ENCODE assay signal across 12 cellular contexts in genomic region chr12:49093746-49094103, GRCh38. TPM values are rescaled to one million over a fixed set of nuclear protein-coding genes. Genes with fewer than 3 reads are reported as not detected.
DNase-seq lines count a peak whose midpoint lies in the region; ATAC-seq, FAIRE-seq and TF ChIP-seq lines count a peak whose summit lies in the region.
"Had no signal": no experiment of that assay in that cellular context is flagged by ENCODE, and none has a peak within 500 bp of the region (broad histone marks: within the 10 kb centered on the region; RNA-seq: fewer than 3 reads in every experiment).

No MANE protein-coding gene starts in this region.

- no peak for TF ChIP-seq POLR2A in HepG2 (IDR thresholded peaks at IDR 0.05; ENCODE audit: insufficient read depth in 1 of 2, low read depth in 2 of 2, low read length in 2 of 2)
- TF ChIP-seq POLR2A in stomach (IDR thresholded peaks at IDR 0.05) = no peak

- CTCF ChIA-PET in activated CD8-positive, alpha-beta T cell treated with anti-CD3 and anti-CD28 coated beads, Interleukin-2, amount 10 ng/mL, durations not matched to agents 7 days and 5 days (lab: Charles Lee) = interaction anchor here (0.7 to 12.1 kb wide), 13 partner anchors 9 to 249 kb away, joined by 3 to 242 read pairs (median 5); partner anchors contain the start of genes KMT2D, RHEBL1 and TUBA1B
- CTCF ChIA-PET in activated CD8-positive, alpha-beta T cell treated with anti-CD3 and anti-CD28 coated beads for 36 hours (lab: Charles Lee) = interaction anchor here (0.9 to 10.5 kb wide), 12 partner anchors 9 to 114 kb away, joined by 3 to 220 read pairs (median 10); no protein-coding TSS in a partner anchor
- CTCF ChIA-PET in HepG2 (lab: Yijun Ruan, JAX; ENCODE audit: low intra/inter-chr PET ratio, low total read pairs) = no interaction called here

- no peak for DNase-seq in activated CD8-positive, alpha-beta T cell treated with anti-CD3 and anti-CD28 coated beads, Interleukin-2, amount 10 ng/mL, durations not matched to agents 7 days and 5 days
- DNase-seq in activated CD8-positive, alpha-beta T cell treated with anti-CD3 and anti-CD28 coated beads for 36 hours = no peak
- peak; percentile 21 for DNase-seq in astrocyte of the hippocampus (ENCODE audit: low read depth, low spot score)
- DNase-seq in HepG2 (ENCODE audit: low spot score) = no peak
- no peak for DNase-seq in stomach
- DNase-seq in foreskin keratinocyte = no peak
- DNase-seq in COR-L47 (lab: John Stamatoyannopoulos, UW) = no peak
- no peak for DNase-seq in activated CD4-positive, alpha-beta T cell treated with anti-CD3 and anti-CD28 coated beads for 4 hours
- DNase-seq: kidney, NCI-H1930 had no signal

- H4K20me1 ChIP-seq in HepG2 (ENCODE audit: insufficient read depth, low read length) = peaks cover 5% of the 10 kb centered on the region; the same call in 1 of the 2 replicates

- H3K27ac ChIP-seq in HepG2 (ENCODE audit: extremely low read length, insufficient read depth, low read length) (no peak overlapping the region), stomach (peak overlapping the region in 1 of 5 donors; percentile 3), foreskin keratinocyte (no peak overlapping the region)

- no peak for TF ChIP-seq CTCF in activated CD8-positive, alpha-beta T cell treated with anti-CD3 and anti-CD28 coated beads for 36 hours (IDR thresholded peaks at IDR 0.05)
- no peak for TF ChIP-seq CTCF in HepG2 (CRISPR knock-in tag; IDR thresholded peaks at IDR 0.05)
- TF ChIP-seq CTCF in stomach (IDR thresholded peaks at IDR 0.05) = no peak
- no peak for TF ChIP-seq CTCF in foreskin keratinocyte (conservative IDR thresholded peaks at IDR 0.05)

- H3K27ac Mint-ChIP-seq in activated CD8-positive, alpha-beta T cell treated with anti-CD3 and anti-CD28 coated beads, Interleukin-2, amount 10 ng/mL, durations not matched to agents 7 days and 5 days = no peak overlapping the region
- no peak overlapping the region for H3K27ac Mint-ChIP-seq in activated CD8-positive, alpha-beta T cell treated with anti-CD3 and anti-CD28 coated beads for 36 hours
- H3K27ac Mint-ChIP-seq: CD14-positive monocyte had no signal

- peaks cover 0 to 6% of the 10 kb centered on the region in 2 experiments; a peak in 1 of 5 replicates for H3K36me3 ChIP-seq in HepG2 (replicated peaks in 1 of 2; ENCODE audit: control insufficient read depth in 1 of 2, insufficient read depth in 2 of 2, low read length in 2 of 2)
- peaks cover 16 to 23% (median 22%) of the 10 kb centered on the region in 4 donors for H3K36me3 ChIP-seq in stomach

- H3K9me3 Mint-ChIP-seq in activated CD8-positive, alpha-beta T cell treated with anti-CD3 and anti-CD28 coated beads, Interleukin-2, amount 10 ng/mL, durations not matched to agents 7 days and 5 days (ENCODE audit: insufficient read depth) = no peaks in the 10 kb centered on the region
- no peaks in the 10 kb centered on the region for H3K9me3 Mint-ChIP-seq in activated CD8-positive, alpha-beta T cell treated with anti-CD3 and anti-CD28 coated beads for 36 hours

- TF ChIP-seq RAD21 in HepG2 (CRISPR knock-in tag; IDR thresholded peaks at IDR 0.05) = no peak

- H3K27me3 ChIP-seq in HepG2 (ENCODE audit: control insufficient read depth in 1 of 2, insufficient read depth in 2 of 2, low read length in 2 of 2) (peaks cover 11 to 62% of the 10 kb centered on the region in 2 experiments; a peak in 4 of 5 replicates), stomach (peaks cover 30 to 66% (median 61%) of the 10 kb centered on the region in 3 donors), foreskin keratinocyte (peaks cover 73% of the 10 kb centered on the region)

- no TSS peak for BruUV-seq in HepG2 (replicated peaks; lab: Mats Ljungman, UMichigan)

- H3K4me3 ChIP-seq in HepG2 (replicated peaks in 1 of 3; ENCODE audit: insufficient read depth in 1 of 3, low read depth in 2 of 3, low read length in 3 of 3) (no peak overlapping the region; a peak in 1 of 6 replicates), stomach (peak overlapping the region; percentile 21 to 32 (median 30))

- no peaks in the 10 kb centered on the region for H3K79me2 ChIP-seq in HepG2 (ENCODE audit: insufficient read depth, low read length)

- no peak overlapping the region for H2AFZ ChIP-seq in HepG2 (ENCODE audit: low read length)

- no peak for ATAC-seq in activated CD8-positive, alpha-beta T cell treated with anti-CD3 and anti-CD28 coated beads, Interleukin-2, amount 10 ng/mL, durations not matched to agents 7 days and 5 days
- ATAC-seq in activated CD8-positive, alpha-beta T cell treated with anti-CD3 and anti-CD28 coated beads for 36 hours = no peak
- ATAC-seq in HepG2 = no peak
- no peak for ATAC-seq in foreskin keratinocyte

- peak overlapping the region; percentile 46; the same call in 1 of the 2 replicates for H3K4me2 ChIP-seq in HepG2 (ENCODE audit: low read depth, low read length)

- POLR2A ChIA-PET in activated CD8-positive, alpha-beta T cell treated with anti-CD3 and anti-CD28 coated beads, Interleukin-2, amount 10 ng/mL, durations not matched to agents 7 days and 5 days (lab: Charles Lee) = interaction anchor here (0.7 to 4.8 kb wide), 3 partner anchors 17 to 170 kb away, joined by 3 to 36 read pairs (median 9); partner anchors contain the start of genes LMBR1L and TUBA1B
- POLR2A ChIA-PET in activated CD8-positive, alpha-beta T cell treated with anti-CD3 and anti-CD28 coated beads for 36 hours (lab: Charles Lee) = interaction anchor here (0.6 to 4.6 kb wide), 8 partner anchors 16 to 130 kb away, joined by 3 to 34 read pairs (median 3); partner anchors contain the start of genes KMT2D, RHEBL1 and TUBA1B
- POLR2A ChIA-PET in HepG2 (lab: Yijun Ruan, JAX) = interaction anchor here (1.4 to 2.0 kb wide), 2 partner anchors 18 to 31 kb away, joined by 4 read pairs; no protein-coding TSS in a partner anchor

- TF ChIP-seq EP300 in HepG2 (IDR thresholded peaks at IDR 0.05; ENCODE audit: low read depth in 2 of 2, low read length in 2 of 2) = no peak
- no peak for TF ChIP-seq EP300 in HepG2 (CRISPR knock-in tag; IDR thresholded peaks at IDR 0.05; ENCODE audit: borderline replicate concordance)
- no peak for TF ChIP-seq EP300 in stomach (IDR thresholded peaks at IDR 0.05)

- H3K36me3 Mint-ChIP-seq in activated CD8-positive, alpha-beta T cell treated with anti-CD3 and anti-CD28 coated beads, Interleukin-2, amount 10 ng/mL, durations not matched to agents 7 days and 5 days (ENCODE audit: low read depth) = peaks cover 12% of the 10 kb centered on the region
- peaks cover 5% of the 10 kb centered on the region for H3K36me3 Mint-ChIP-seq in activated CD8-positive, alpha-beta T cell treated with anti-CD3 and anti-CD28 coated beads for 36 hours (ENCODE audit: low read depth)

- peaks cover 50% of the 10 kb centered on the region for H3K4me1 Mint-ChIP-seq in activated CD8-positive, alpha-beta T cell treated with anti-CD3 and anti-CD28 coated beads, Interleukin-2, amount 10 ng/mL, durations not matched to agents 7 days and 5 days (ENCODE audit: low read depth)
- peaks cover 36% of the 10 kb centered on the region for H3K4me1 Mint-ChIP-seq in activated CD8-positive, alpha-beta T cell treated with anti-CD3 and anti-CD28 coated beads for 36 hours (ENCODE audit: low read depth)

- no peak overlapping the region for H3K9ac ChIP-seq in HepG2 (ENCODE audit: insufficient read depth, low read depth, low read length)

- H3K27me3 Mint-ChIP-seq in activated CD8-positive, alpha-beta T cell treated with anti-CD3 and anti-CD28 coated beads, Interleukin-2, amount 10 ng/mL, durations not matched to agents 7 days and 5 days (ENCODE audit: low read depth) = peaks cover 55% of the 10 kb centered on the region
- peaks cover 57% of the 10 kb centered on the region for H3K27me3 Mint-ChIP-seq in activated CD8-positive, alpha-beta T cell treated with anti-CD3 and anti-CD28 coated beads for 36 hours

- no peak for FAIRE-seq in HepG2 (lab: Jason Lieb, UNC)
- FAIRE-seq: GM12891, kidney had no signal

- intact Hi-C loops in activated CD8-positive, alpha-beta T cell treated with anti-CD3 and anti-CD28 coated beads for 36 hours (cut with micrococcal nuclease) = loop anchor here (5.0 to 10.0 kb wide), 2 partner anchors 96 to 141 kb away; partner anchors contain the start of gene DDN
- intact Hi-C loops in HepG2 (cut with micrococcal nuclease; ENCODE audit: unreplicated experiment) = no loop called here
- intact Hi-C loops in stomach (cut with DNase I; ENCODE audit: low total_unique reads) = no loop called here

- WGBS in HepG2 (ENCODE audit: low lambda C conversion rate) = 20% methylated on average over 10 of the region's 10 CpGs
- WGBS in stomach, 5 donors = 6 to 9% (median 8%) methylated on average over 10 of the region's 10 CpGs

- H3K9me3 ChIP-seq in HepG2 (ENCODE audit: low read length) (no peaks in the 10 kb centered on the region), stomach (no peaks in the 10 kb centered on the region)

- in situ Hi-C loops in HepG2 (cut with HindIII; ENCODE audit: extremely low pct_ligation_motif_present, low pct_unique_long_range_greater_than_20kb) = no loop called here

- peaks cover 41% of the 10 kb centered on the region for H3K4me1 ChIP-seq in HepG2 (ENCODE audit: insufficient read depth, low read length)
- peaks cover 37 to 64% (median 54%) of the 10 kb centered on the region in 4 donors for H3K4me1 ChIP-seq in stomach
- H3K4me1 ChIP-seq in foreskin keratinocyte = no peaks in the 10 kb centered on the region

- H3K4me3 Mint-ChIP-seq in activated CD8-positive, alpha-beta T cell treated with anti-CD3 and anti-CD28 coated beads, Interleukin-2, amount 10 ng/mL, durations not matched to agents 7 days and 5 days = peak overlapping the region; percentile 25
- H3K4me3 Mint-ChIP-seq in activated CD8-positive, alpha-beta T cell treated with anti-CD3 and anti-CD28 coated beads for 36 hours = no peak overlapping the region

RNA-seq across cellular contexts. Expression of gene DHH, which starts 0.9 kb away (rescaled TPM):
- total RNA-seq in activated CD8-positive, alpha-beta T cell treated with anti-CD3 and anti-CD28 coated beads, Interleukin-2, amount 10 ng/mL, durations not matched to agents 7 days and 5 days = under 1 TPM in 1 of 2 experiments, not detected in 1; 0.16 TPM
- total RNA-seq in activated CD8-positive, alpha-beta T cell treated with anti-CD3 and anti-CD28 coated beads for 36 hours = under 1 TPM in 1 of 2 experiments, not detected in 1; 0.14 TPM
- total RNA-seq in HepG2 (2016; rRNA removed; fragmentation: Illumina TruSeq; extraction: Trizol) (not detected in 2 replicates), stomach (1 to 10 TPM in 1 of 5 donors, under 1 TPM in 2, not detected in 2; 0.29 to 1.1 (median 0.58) TPM), foreskin keratinocyte (not detected in 2 replicates)
- not detected in 2 replicates for total RNA-seq in HepG2 (2016; cell fraction: cytosol; rRNA removed; fragmentation: Illumina TruSeq; extraction: Trizol; ENCODE audit: low read depth)
- total RNA-seq in HepG2 (2016; cell fraction: insoluble cytoplasmic fraction; rRNA removed; fragmentation: Illumina TruSeq; extraction: Trizol) = not detected in 2 replicates
- not detected in 2 replicates for total RNA-seq in HepG2 (2016; cell fraction: membrane; rRNA removed; fragmentation: Illumina TruSeq; extraction: Trizol)
- not detected in 2 replicates for total RNA-seq in HepG2 (2016; cell fraction: nucleus; rRNA removed; fragmentation: Illumina TruSeq; extraction: Trizol)
- polyA plus RNA-seq in HepG2 (2011; rRNA removed) (not detected in 2 replicates), stomach (under 1 TPM; 0.10 to 0.15 (median 0.12) TPM), foreskin keratinocyte (not detected in 2 replicates)
- not detected in 2 replicates for polyA plus RNA-seq in HepG2 (2011; cell fraction: cytosol; rRNA removed)
- polyA plus RNA-seq in HepG2 (2011; cell fraction: nucleus; rRNA removed) = 0.03 and 0.10 TPM in 2 replicates
- polyA plus RNA-seq in HepG2 (2012) = not detected in 2 replicates
- polyA plus RNA-seq in HepG2 (2016; cell fraction: cytosol; fragmentation: Illumina TruSeq; extraction: Trizol; ENCODE audit: low read depth) = not detected in 2 replicates
- polyA plus RNA-seq in HepG2 (2016; cell fraction: insoluble cytoplasmic fraction; fragmentation: Illumina TruSeq; extraction: Trizol; ENCODE audit: low read depth) = not detected in 2 replicates
- not detected in 2 replicates for polyA plus RNA-seq in HepG2 (2016; cell fraction: membrane; fragmentation: Illumina TruSeq; extraction: Trizol; ENCODE audit: low read depth)
- polyA plus RNA-seq in HepG2 (2016; cell fraction: nucleus; fragmentation: Illumina TruSeq; extraction: Trizol; ENCODE audit: insufficient read depth, low read depth) = not detected in 2 replicates
- polyA minus RNA-seq in HepG2 (2011; rRNA and poly(A)+ RNA removed; ENCODE audit: low replicate concordance) = 0.07 TPM in 1 of 2 replicates, not detected in the other
- not detected in 2 replicates for polyA minus RNA-seq in HepG2 (2011; cell fraction: cytosol; rRNA and poly(A)+ RNA removed)
- 0.12 TPM in 1 of 2 replicates, not detected in the other for polyA minus RNA-seq in HepG2 (2011; cell fraction: nucleus; rRNA and poly(A)+ RNA removed)
- polyA plus RNA-seq: CD14-positive monocyte had no signal

RNA-seq across cellular contexts. Expression of gene LMBR1L, which starts 16.9 kb away (rescaled TPM):
- 10 to 100 TPM; 35.8 to 37.8 TPM for total RNA-seq in activated CD8-positive, alpha-beta T cell treated with anti-CD3 and anti-CD28 coated beads, Interleukin-2, amount 10 ng/mL, durations not matched to agents 7 days and 5 days
- total RNA-seq in activated CD8-positive, alpha-beta T cell treated with anti-CD3 and anti-CD28 coated beads for 36 hours = 10 to 100 TPM; 43.5 to 50.9 TPM
- 7.3 and 12.2 TPM in 2 replicates for total RNA-seq in HepG2 (2016; rRNA removed; fragmentation: Illumina TruSeq; extraction: Trizol)
- total RNA-seq in HepG2 (2016; cell fraction: cytosol; rRNA removed; fragmentation: Illumina TruSeq; extraction: Trizol; ENCODE audit: low read depth) = 9.1 and 9.7 TPM in 2 replicates
- total RNA-seq in HepG2 (2016; cell fraction: insoluble cytoplasmic fraction; rRNA removed; fragmentation: Illumina TruSeq; extraction: Trizol) = 5.5 and 14.0 TPM in 2 replicates
- total RNA-seq in HepG2 (2016; cell fraction: membrane; rRNA removed; fragmentation: Illumina TruSeq; extraction: Trizol) = 8.8 and 9.7 TPM in 2 replicates
- total RNA-seq in HepG2 (2016; cell fraction: nucleus; rRNA removed; fragmentation: Illumina TruSeq; extraction: Trizol) = 21.8 and 27.5 TPM in 2 replicates
- 65.9 and 79.6 TPM in 2 replicates for polyA plus RNA-seq in HepG2 (2011; rRNA removed)
- 25.4 and 26.4 TPM in 2 replicates for polyA plus RNA-seq in HepG2 (2011; cell fraction: cytosol; rRNA removed)
- 362 and 407 TPM in 2 replicates for polyA plus RNA-seq in HepG2 (2011; cell fraction: nucleus; rRNA removed)
- polyA plus RNA-seq in HepG2 (2012) = 51.5 and 57.5 TPM in 2 replicates
- 2.1 and 2.4 TPM in 2 replicates for polyA plus RNA-seq in HepG2 (2016; cell fraction: cytosol; fragmentation: Illumina TruSeq; extraction: Trizol; ENCODE audit: low read depth)
- polyA plus RNA-seq in HepG2 (2016; cell fraction: insoluble cytoplasmic fraction; fragmentation: Illumina TruSeq; extraction: Trizol; ENCODE audit: low read depth) = 4.7 TPM in 2 replicates
- 5.1 and 8.4 TPM in 2 replicates for polyA plus RNA-seq in HepG2 (2016; cell fraction: membrane; fragmentation: Illumina TruSeq; extraction: Trizol; ENCODE audit: low read depth)
- polyA plus RNA-seq in HepG2 (2016; cell fraction: nucleus; fragmentation: Illumina TruSeq; extraction: Trizol; ENCODE audit: insufficient read depth, low read depth) = 41.9 and 51.4 TPM in 2 replicates
- 29.1 and 80.1 TPM in 2 replicates for polyA minus RNA-seq in HepG2 (2011; rRNA and poly(A)+ RNA removed; ENCODE audit: low replicate concordance)
- polyA minus RNA-seq in HepG2 (2011; cell fraction: cytosol; rRNA and poly(A)+ RNA removed) = 14.6 and 15.4 TPM in 2 replicates
- 87.2 and 109 TPM in 2 replicates for polyA minus RNA-seq in HepG2 (2011; cell fraction: nucleus; rRNA and poly(A)+ RNA removed)
- total RNA-seq in stomach = 10 to 100 TPM; 11.2 to 61.4 (median 54.9) TPM
- polyA plus RNA-seq in stomach = 10 to 100 TPM in 1 of 3 donors, 1 to 10 TPM in 2; 6.8 to 40.4 (median 7.8) TPM
- total RNA-seq in foreskin keratinocyte = 19.5 and 25.1 TPM in 2 replicates
- polyA plus RNA-seq in foreskin keratinocyte = 19.4 and 22.4 TPM in 2 replicates

RNA-seq across cellular contexts. Expression of gene RHEBL1, which starts 23.9 kb away (rescaled TPM):
- 1 to 10 TPM; 9.5 to 9.9 TPM for total RNA-seq in activated CD8-positive, alpha-beta T cell treated with anti-CD3 and anti-CD28 coated beads, Interleukin-2, amount 10 ng/mL, durations not matched to agents 7 days and 5 days
- total RNA-seq in activated CD8-positive, alpha-beta T cell treated with anti-CD3 and anti-CD28 coated beads for 36 hours = 10 to 100 TPM; 18.5 to 19.8 TPM
- total RNA-seq in HepG2 (2016; rRNA removed; fragmentation: Illumina TruSeq; extraction: Trizol) (1.4 and 1.6 TPM in 2 replicates), stomach (not detected), foreskin keratinocyte (4.8 and 5.9 TPM in 2 replicates)
- 0.71 and 0.79 TPM in 2 replicates for total RNA-seq in HepG2 (2016; cell fraction: cytosol; rRNA removed; fragmentation: Illumina TruSeq; extraction: Trizol; ENCODE audit: low read depth)
- 1.5 and 1.9 TPM in 2 replicates for total RNA-seq in HepG2 (2016; cell fraction: insoluble cytoplasmic fraction; rRNA removed; fragmentation: Illumina TruSeq; extraction: Trizol)
- 0.62 and 1.0 TPM in 2 replicates for total RNA-seq in HepG2 (2016; cell fraction: membrane; rRNA removed; fragmentation: Illumina TruSeq; extraction: Trizol)
- total RNA-seq in HepG2 (2016; cell fraction: nucleus; rRNA removed; fragmentation: Illumina TruSeq; extraction: Trizol) = 0.75 and 1.0 TPM in 2 replicates
- polyA plus RNA-seq in HepG2 (2011; rRNA removed) (2.5 and 2.9 TPM in 2 replicates), stomach (1 to 10 TPM in 1 of 3 donors, under 1 TPM in 1, not detected in 1; 0.75 to 1.0 TPM), foreskin keratinocyte (6.3 and 7.9 TPM in 2 replicates)
- polyA plus RNA-seq in HepG2 (2011; cell fraction: cytosol; rRNA removed) = 2.7 and 2.8 TPM in 2 replicates
- 2.0 and 2.7 TPM in 2 replicates for polyA plus RNA-seq in HepG2 (2011; cell fraction: nucleus; rRNA removed)
- polyA plus RNA-seq in HepG2 (2012) = 2.3 and 3.2 TPM in 2 replicates
- polyA plus RNA-seq in HepG2 (2016; cell fraction: cytosol; fragmentation: Illumina TruSeq; extraction: Trizol; ENCODE audit: low read depth) = 0.21 and 0.42 TPM in 2 replicates
- polyA plus RNA-seq in HepG2 (2016; cell fraction: insoluble cytoplasmic fraction; fragmentation: Illumina TruSeq; extraction: Trizol; ENCODE audit: low read depth) = 1.2 and 1.3 TPM in 2 replicates
- polyA plus RNA-seq in HepG2 (2016; cell fraction: membrane; fragmentation: Illumina TruSeq; extraction: Trizol; ENCODE audit: low read depth) = 0.52 and 0.79 TPM in 2 replicates
- 1.3 and 1.8 TPM in 2 replicates for polyA plus RNA-seq in HepG2 (2016; cell fraction: nucleus; fragmentation: Illumina TruSeq; extraction: Trizol; ENCODE audit: insufficient read depth, low read depth)
- polyA minus RNA-seq in HepG2 (2011; rRNA and poly(A)+ RNA removed; ENCODE audit: low replicate concordance) = 4.3 TPM in 2 replicates
- 0.88 and 0.89 TPM in 2 replicates for polyA minus RNA-seq in HepG2 (2011; cell fraction: cytosol; rRNA and poly(A)+ RNA removed)
- polyA minus RNA-seq in HepG2 (2011; cell fraction: nucleus; rRNA and poly(A)+ RNA removed) = 0.62 and 0.90 TPM in 2 replicates

RNA-seq across cellular contexts. Expression of gene KMT2D, which starts 33.1 kb away (rescaled TPM):
- total RNA-seq in activated CD8-positive, alpha-beta T cell treated with anti-CD3 and anti-CD28 coated beads, Interleukin-2, amount 10 ng/mL, durations not matched to agents 7 days and 5 days = 100 to 1,000 TPM; 113 TPM
- 10 to 100 TPM; 57.5 to 62.3 TPM for total RNA-seq in activated CD8-positive, alpha-beta T cell treated with anti-CD3 and anti-CD28 coated beads for 36 hours
- total RNA-seq in HepG2 (2016; rRNA removed; fragmentation: Illumina TruSeq; extraction: Trizol) (10.4 and 25.7 TPM in 2 replicates), stomach (100 to 1,000 TPM in 3 of 5 donors, 10 to 100 TPM in 2; 65.4 to 220 (median 110) TPM), foreskin keratinocyte (28.0 and 30.8 TPM in 2 replicates)
- 3.8 and 5.1 TPM in 2 replicates for total RNA-seq in HepG2 (2016; cell fraction: cytosol; rRNA removed; fragmentation: Illumina TruSeq; extraction: Trizol; ENCODE audit: low read depth)
- 9.4 and 20.2 TPM in 2 replicates for total RNA-seq in HepG2 (2016; cell fraction: insoluble cytoplasmic fraction; rRNA removed; fragmentation: Illumina TruSeq; extraction: Trizol)
- total RNA-seq in HepG2 (2016; cell fraction: membrane; rRNA removed; fragmentation: Illumina TruSeq; extraction: Trizol) = 7.5 and 9.1 TPM in 2 replicates
- total RNA-seq in HepG2 (2016; cell fraction: nucleus; rRNA removed; fragmentation: Illumina TruSeq; extraction: Trizol) = 25.5 and 28.3 TPM in 2 replicates
- polyA plus RNA-seq in HepG2 (2011; rRNA removed) (8.1 and 8.2 TPM in 2 replicates), stomach (10 to 100 TPM in 1 of 3 donors, 1 to 10 TPM in 2; 3.2 to 17.2 (median 7.4) TPM), foreskin keratinocyte (3.3 and 4.8 TPM in 2 replicates)
- polyA plus RNA-seq in HepG2 (2011; cell fraction: cytosol; rRNA removed) = 5.0 and 6.5 TPM in 2 replicates
- 41.1 and 48.4 TPM in 2 replicates for polyA plus RNA-seq in HepG2 (2011; cell fraction: nucleus; rRNA removed)
- polyA plus RNA-seq in HepG2 (2012) = 20.0 and 20.6 TPM in 2 replicates
- polyA plus RNA-seq in HepG2 (2016; cell fraction: cytosol; fragmentation: Illumina TruSeq; extraction: Trizol; ENCODE audit: low read depth) = 0.52 and 0.66 TPM in 2 replicates
- 18.4 and 23.1 TPM in 2 replicates for polyA plus RNA-seq in HepG2 (2016; cell fraction: insoluble cytoplasmic fraction; fragmentation: Illumina TruSeq; extraction: Trizol; ENCODE audit: low read depth)
- 1.3 and 2.4 TPM in 2 replicates for polyA plus RNA-seq in HepG2 (2016; cell fraction: membrane; fragmentation: Illumina TruSeq; extraction: Trizol; ENCODE audit: low read depth)
- polyA plus RNA-seq in HepG2 (2016; cell fraction: nucleus; fragmentation: Illumina TruSeq; extraction: Trizol; ENCODE audit: insufficient read depth, low read depth) = 78.2 and 102 TPM in 2 replicates
- 12.2 and 28.0 TPM in 2 replicates for polyA minus RNA-seq in HepG2 (2011; rRNA and poly(A)+ RNA removed; ENCODE audit: low replicate concordance)
- polyA minus RNA-seq in HepG2 (2011; cell fraction: cytosol; rRNA and poly(A)+ RNA removed) = 19.4 and 23.5 TPM in 2 replicates
- 32.2 and 33.3 TPM in 2 replicates for polyA minus RNA-seq in HepG2 (2011; cell fraction: nucleus; rRNA and poly(A)+ RNA removed)

RNA-seq across cellular contexts. Expression of gene TUBA1B, which starts 37.5 kb away (rescaled TPM):
- total RNA-seq in activated CD8-positive, alpha-beta T cell treated with anti-CD3 and anti-CD28 coated beads, Interleukin-2, amount 10 ng/mL, durations not matched to agents 7 days and 5 days = 1,000 to 10,000 TPM; 2,302 to 2,333 TPM
- 1,000 to 10,000 TPM; 2,169 to 2,181 TPM for total RNA-seq in activated CD8-positive, alpha-beta T cell treated with anti-CD3 and anti-CD28 coated beads for 36 hours
- total RNA-seq in HepG2 (2016; rRNA removed; fragmentation: Illumina TruSeq; extraction: Trizol) (1,275 and 1,742 TPM in 2 replicates), stomach (100 to 1,000 TPM; 205 to 529 (median 339) TPM), foreskin keratinocyte (2,512 and 3,077 TPM in 2 replicates)
- 206 and 211 TPM in 2 replicates for total RNA-seq in HepG2 (2016; cell fraction: cytosol; rRNA removed; fragmentation: Illumina TruSeq; extraction: Trizol; ENCODE audit: low read depth)
- 1,254 and 1,746 TPM in 2 replicates for total RNA-seq in HepG2 (2016; cell fraction: insoluble cytoplasmic fraction; rRNA removed; fragmentation: Illumina TruSeq; extraction: Trizol)
- total RNA-seq in HepG2 (2016; cell fraction: membrane; rRNA removed; fragmentation: Illumina TruSeq; extraction: Trizol) = 303 and 313 TPM in 2 replicates
- total RNA-seq in HepG2 (2016; cell fraction: nucleus; rRNA removed; fragmentation: Illumina TruSeq; extraction: Trizol) = 412 and 422 TPM in 2 replicates
- polyA plus RNA-seq in HepG2 (2011; rRNA removed) (1,008 and 1,353 TPM in 2 replicates), stomach (100 to 1,000 TPM; 436 to 710 (median 468) TPM), foreskin keratinocyte (2,659 and 3,346 TPM in 2 replicates)
- 1,199 and 1,413 TPM in 2 replicates for polyA plus RNA-seq in HepG2 (2011; cell fraction: cytosol; rRNA removed)
- 271 and 295 TPM in 2 replicates for polyA plus RNA-seq in HepG2 (2011; cell fraction: nucleus; rRNA removed)
- 414 and 527 TPM in 2 replicates for polyA plus RNA-seq in HepG2 (2012)
- polyA plus RNA-seq in HepG2 (2016; cell fraction: cytosol; fragmentation: Illumina TruSeq; extraction: Trizol; ENCODE audit: low read depth) = 236 and 258 TPM in 2 replicates
- polyA plus RNA-seq in HepG2 (2016; cell fraction: insoluble cytoplasmic fraction; fragmentation: Illumina TruSeq; extraction: Trizol; ENCODE audit: low read depth) = 2,014 and 2,064 TPM in 2 replicates
- polyA plus RNA-seq in HepG2 (2016; cell fraction: membrane; fragmentation: Illumina TruSeq; extraction: Trizol; ENCODE audit: low read depth) = 268 and 293 TPM in 2 replicates
- 567 and 603 TPM in 2 replicates for polyA plus RNA-seq in HepG2 (2016; cell fraction: nucleus; fragmentation: Illumina TruSeq; extraction: Trizol; ENCODE audit: insufficient read depth, low read depth)
- polyA minus RNA-seq in HepG2 (2011; rRNA and poly(A)+ RNA removed; ENCODE audit: low replicate concordance) = 2,124 and 7,641 TPM in 2 replicates
- 381 and 450 TPM in 2 replicates for polyA minus RNA-seq in HepG2 (2011; cell fraction: cytosol; rRNA and poly(A)+ RNA removed)
- 183 and 194 TPM in 2 replicates for polyA minus RNA-seq in HepG2 (2011; cell fraction: nucleus; rRNA and poly(A)+ RNA removed)

Comparison
In these comparisons a context has a peak if more than half of its experiments do, and no peak if none do; other contexts are left out.
1. H3K4me3 ChIP-seq: peak in stomach (4 of 4); none in HepG2 (0 of 3).